24 cellular contexts compared by ENCODE assay signal in genomic region chr6:136517002-136517401, GRCh38. TPM values are rescaled to one million over a fixed set of nuclear protein-coding genes. Genes with fewer than 3 reads are reported as not detected.
A peak's percentile ranks its signal among the peaks of the same experiment; 100 is the strongest.
DNase-seq lines count a peak whose midpoint lies in the region; ATAC-seq, FAIRE-seq and TF ChIP-seq lines count a peak whose summit lies in the region.
"Had no signal": no experiment of that assay in that cellular context is flagged by ENCODE, and none has a peak within 500 bp of the region (broad histone marks: within the 10 kb centered on the region; RNA-seq: fewer than 3 reads in every experiment).

No MANE protein-coding gene starts in this region.

- H3K4me1 Mint-ChIP-seq in progenitor cell of endocrine pancreas (ENCODE audit: low read depth) = peaks cover 49% of the 10 kb centered on the region
- no peaks in the 10 kb centered on the region for H3K4me1 Mint-ChIP-seq in effector memory CD8-positive, alpha-beta T cell (ENCODE audit: low read depth in 2 of 2)
- H3K4me1 Mint-ChIP-seq: activated naive CD8-positive, alpha-beta T cell treated with anti-CD3 and anti-CD28 coated beads, Interleukin-2, amount 50 U/mL, for 24 hours; stimulated activated naive B cell treated with anti-CD40 and anti-IgM and Interleukin-4, amounts not matched to agents 10 μg/mL and 1 μg/mL and 100 μg/mL, for 72 hours had no signal

- TF ChIP-seq POLR2A in prostate gland (IDR thresholded peaks at IDR 0.05) = no peak

- no peaks in the 10 kb centered on the region for H3K27me3 Mint-ChIP-seq in progenitor cell of endocrine pancreas
- peaks cover 39 to 56% of the 10 kb centered on the region in 2 donors for H3K27me3 Mint-ChIP-seq in effector memory CD8-positive, alpha-beta T cell

- H3K27ac Mint-ChIP-seq in progenitor cell of endocrine pancreas = no peak overlapping the region
- H3K27ac Mint-ChIP-seq in effector memory CD8-positive, alpha-beta T cell = no peak overlapping the region
- H3K27ac Mint-ChIP-seq: activated naive CD8-positive, alpha-beta T cell treated with anti-CD3 and anti-CD28 coated beads, Interleukin-2, amount 50 U/mL, for 24 hours; stimulated activated naive B cell treated with anti-CD40 and anti-IgM and Interleukin-4, amounts not matched to agents 10 μg/mL and 1 μg/mL and 100 μg/mL, for 72 hours; T-helper 2 cell treated with Interferon-gamma antibody and Interleukin-4, amounts not matched to agents 5 μg/mL and 100 μg/mL, for 36 hours had no signal

- peaks cover 24% of the 10 kb centered on the region for H3K36me3 Mint-ChIP-seq in progenitor cell of endocrine pancreas (ENCODE audit: insufficient read depth)
- no peaks in the 10 kb centered on the region for H3K36me3 Mint-ChIP-seq in effector memory CD8-positive, alpha-beta T cell (ENCODE audit: insufficient read depth)
- H3K36me3 Mint-ChIP-seq: stimulated activated naive B cell treated with anti-CD40 and anti-IgM and Interleukin-4, amounts not matched to agents 10 μg/mL and 1 μg/mL and 100 μg/mL, for 72 hours had no signal

- ATAC-seq in foreskin keratinocyte = peak; percentile 73
- ATAC-seq in effector memory CD8-positive, alpha-beta T cell (replicated peaks) = no peak
- ATAC-seq: activated naive CD8-positive, alpha-beta T cell treated with anti-CD3 and anti-CD28 coated beads, Interleukin-2, amount 50 U/mL, for 24 hours; Right ventricle myocardium inferior; sciatic nerve; stimulated activated naive B cell treated with anti-CD40 and anti-IgM and Interleukin-4, amounts not matched to agents 10 μg/mL and 1 μg/mL and 100 μg/mL, for 72 hours had no signal

- intact Hi-C loops in prostate gland (cut with DNase I) = no loop called here

- H3K9me3 Mint-ChIP-seq in progenitor cell of endocrine pancreas (ENCODE audit: low read depth) = no peaks in the 10 kb centered on the region
- H3K9me3 Mint-ChIP-seq in effector memory CD8-positive, alpha-beta T cell = no peaks in the 10 kb centered on the region
- H3K9me3 Mint-ChIP-seq: activated naive CD8-positive, alpha-beta T cell treated with anti-CD3 and anti-CD28 coated beads, Interleukin-2, amount 50 U/mL, for 24 hours; stimulated activated naive B cell treated with anti-CD40 and anti-IgM and Interleukin-4, amounts not matched to agents 10 μg/mL and 1 μg/mL and 100 μg/mL, for 72 hours; T-helper 2 cell treated with Interferon-gamma antibody and Interleukin-4, amounts not matched to agents 5 μg/mL and 100 μg/mL, for 36 hours had no signal

- H3K4me1 ChIP-seq in foreskin keratinocyte (peaks cover 10% of the 10 kb centered on the region), prostate gland (replicated peaks) (peaks cover 5% of the 10 kb centered on the region)

- peak; percentile 35 for FAIRE-seq in RCC 7860 (lab: Jason Lieb, UNC)
- FAIRE-seq: GM18507 had no signal

- H3K36me3 ChIP-seq in prostate gland = no peaks in the 10 kb centered on the region
- H3K36me3 ChIP-seq: suprapubic skin had no signal

- H3K27ac ChIP-seq in foreskin keratinocyte (no peak overlapping the region), substantia nigra (ENCODE audit: low read depth, low read length, poor library complexity, severe bottlenecking) (peak overlapping the region; percentile 21), prostate gland (no peak overlapping the region)
- H3K27ac ChIP-seq: C4-2B, parathyroid adenoma, suprapubic skin had no signal

- TF ChIP-seq CTCF in foreskin keratinocyte (conservative IDR thresholded peaks at IDR 0.05) = no peak
- TF ChIP-seq CTCF in progenitor cell of endocrine pancreas (IDR thresholded peaks at IDR 0.05; ENCODE audit: unreplicated experiment) = no peak
- no peak for TF ChIP-seq CTCF in prostate gland (IDR thresholded peaks at IDR 0.05)

- H3K27me3 ChIP-seq in foreskin keratinocyte (no peaks in the 10 kb centered on the region), prostate gland (replicated peaks; ENCODE audit: insufficient read depth) (no peaks in the 10 kb centered on the region)
- H3K27me3 ChIP-seq: suprapubic skin had no signal

- H3K4me3 ChIP-seq in prostate gland = no peak overlapping the region
- H3K4me3 ChIP-seq: suprapubic skin had no signal

- H3K9me3 ChIP-seq in prostate gland = no peaks in the 10 kb centered on the region
- H3K9me3 ChIP-seq: Caco-2, suprapubic skin had no signal

- H3K4me3 Mint-ChIP-seq in progenitor cell of endocrine pancreas (ENCODE audit: low read depth) = no peak overlapping the region
- H3K4me3 Mint-ChIP-seq in effector memory CD8-positive, alpha-beta T cell = no peak overlapping the region
- H3K4me3 Mint-ChIP-seq: activated naive CD8-positive, alpha-beta T cell treated with anti-CD3 and anti-CD28 coated beads, Interleukin-2, amount 50 U/mL, for 24 hours; stimulated activated naive B cell treated with anti-CD40 and anti-IgM and Interleukin-4, amounts not matched to agents 10 μg/mL and 1 μg/mL and 100 μg/mL, for 72 hours; T-helper 2 cell treated with Interferon-gamma antibody and Interleukin-4, amounts not matched to agents 5 μg/mL and 100 μg/mL, for 36 hours had no signal

- DNase-seq in NCI-H1417 (lab: John Stamatoyannopoulos, UW) = peak in 2 of 3 experiments; percentile 58 to 89
- peak; percentile 10 for DNase-seq in RCC 7860 (ENCODE audit: low spot score)
- DNase-seq in foreskin keratinocyte = peak in 1 of 2 donors; percentile 67
- DNase-seq in substantia nigra (lab: John Stamatoyannopoulos, UW) = no peak
- no peak for DNase-seq in progenitor cell of endocrine pancreas (ENCODE audit: low spot score, unreplicated experiment)
- no peak for DNase-seq in effector memory CD8-positive, alpha-beta T cell
- DNase-seq in prostate gland (ENCODE audit: low spot score) = no peak
- DNase-seq: activated CD4-positive, alpha-beta T cell treated with anti-CD3 and anti-CD28 coated beads for 48 hours; activated naive CD8-positive, alpha-beta T cell treated with anti-CD3 and anti-CD28 coated beads, Interleukin-2, amount 50 U/mL, for 24 hours; activated T-cell treated with anti-CD3 and anti-CD28 coated beads, Interleukin-2, amount 50 U/mL, for 48 hours; Caco-2; head of caudate nucleus; IMR-90; NCI-H1048; NCI-H1930; stimulated activated CD4-positive, alpha-beta T cell treated with anti-CD3 and anti-CD28 coated beads, Interleukin-4, amount 100 ng/mL, for 4 hours; stimulated activated naive B cell treated with anti-CD40 and anti-IgM and Interleukin-4, amounts not matched to agents 10 μg/mL and 1 μg/mL and 100 μg/mL, for 72 hours had no signal

RNA-seq across cellular contexts. Expression of gene MAP7, which starts 33.2 kb away (rescaled TPM):
- total RNA-seq in foreskin keratinocyte = 20.8 and 25.4 TPM in 2 replicates
- polyA plus RNA-seq in foreskin keratinocyte = 7.5 and 9.1 TPM in 2 replicates
- 90.3 and 101 TPM in 2 replicates for total RNA-seq in progenitor cell of endocrine pancreas
- 10 to 100 TPM; 35.1 to 45.2 TPM for total RNA-seq in prostate gland

Comparison
In these comparisons a context has a peak if more than half of its experiments do, and no peak if none do; other contexts are left out.
1. DNase-seq: peak in NCI-H1417 (2 of 3) and RCC 7860 (single experiment); none in substantia nigra (0 of 49), progenitor cell of endocrine pancreas (single experiment), effector memory CD8-positive, alpha-beta T cell (0 of 3) and prostate gland (single experiment).